In genomic region chr18:36075862-36076587, GRCh38 we compare ENCODE assay signal across 10 cellular contexts. TPM values are rescaled to one million over a fixed set of nuclear protein-coding genes. Genes with fewer than 3 reads are reported as not detected.
DNase-seq lines count a peak whose midpoint lies in the region; ATAC-seq, FAIRE-seq and TF ChIP-seq lines count a peak whose summit lies in the region.
"Had no signal": no experiment of that assay in that cellular context is flagged by ENCODE, and none has a peak within 500 bp of the region (broad histone marks: within the 10 kb centered on the region; RNA-seq: fewer than 3 reads in every experiment).

No MANE protein-coding gene starts in this region.

- TF ChIP-seq RAD21 in SK-N-SH (IDR thresholded peaks at IDR 0.05; ENCODE audit: low read length) = no peak

- H3K4me2 ChIP-seq in keratinocyte (ENCODE audit: control insufficient read depth, extremely low read depth, insufficient read depth, low read depth, low read length) = peak overlapping the region; percentile 42
- H3K4me2 ChIP-seq in SK-N-SH = no peak overlapping the region

- H3K36me3 ChIP-seq in keratinocyte (ENCODE audit: control insufficient read depth in 2 of 2, extremely low read depth in 1 of 2, insufficient read depth in 2 of 2, low read length in 2 of 2) (no peaks in the 10 kb centered on the region), SK-N-SH (replicated peaks in 1 of 2; ENCODE audit: control insufficient read depth in 1 of 2, insufficient read depth in 2 of 2, low read length in 1 of 2) (no peaks in the 10 kb centered on the region)

- H3K9me2 ChIP-seq in SK-N-SH = no peaks in the 10 kb centered on the region

- H3K27ac ChIP-seq in keratinocyte (ENCODE audit: control insufficient read depth, insufficient read depth, low read length) (no peak overlapping the region), SK-N-SH (ENCODE audit: low read depth in 2 of 2, low read length in 1 of 2) (no peak overlapping the region)

- WGBS in SK-N-SH (ENCODE audit: low lambda C conversion rate) = 73% methylated on average over 6 of the region's 6 CpGs

- no peaks in the 10 kb centered on the region for H3F3A ChIP-seq in SK-N-SH (replicated peaks; ENCODE audit: insufficient read depth)

- dilution Hi-C loops in keratinocyte (cut with MboI; ENCODE audit: extremely low pct_ligation_motif_present, low sequenced_read_pairs) = no loop called here

- H3K9ac ChIP-seq in keratinocyte (ENCODE audit: control insufficient read depth, extremely low read depth, insufficient read depth, low read length) (no peak overlapping the region), SK-N-SH (no peak overlapping the region)

- H3K9me3 ChIP-seq in keratinocyte (ENCODE audit: control insufficient read depth, low read depth, low read length) (no peaks in the 10 kb centered on the region), SK-N-SH (no peaks in the 10 kb centered on the region)

- peaks cover 5% of the 10 kb centered on the region for H3K4me1 ChIP-seq in keratinocyte (ENCODE audit: control insufficient read depth, extremely low read depth, insufficient read depth, low read length)
- no peaks in the 10 kb centered on the region for H3K4me1 ChIP-seq in SK-N-SH (ENCODE audit: control insufficient read depth in 1 of 2, insufficient read depth in 2 of 2, low read depth in 1 of 2, low read length in 1 of 2)

- DNase-seq in DMS53 (lab: John Stamatoyannopoulos, UW) = peak; percentile 73
- peak; percentile 77 for DNase-seq in RPMI7951 (ENCODE audit: low read depth)
- DNase-seq in keratinocyte (ENCODE audit: low read depth, low spot score) = no peak
- no peak for DNase-seq in RPMI8226
- DNase-seq in SK-N-SH = no peak
- DNase-seq in NK-92 treated with Interleukin-12 subunit alpha and Interleukin-12 subunit beta, amount 100 ng/mL, for 24 hours (lab: John Stamatoyannopoulos, UW) = no peak
- DNase-seq: cortex of kidney had no signal

- TF ChIP-seq CTCF in keratinocyte (optimal IDR thresholded peaks at IDR 0.05 in 1 of 3, IDR thresholded peaks at IDR 0.05 in 1 of 3, conservative IDR thresholded peaks at IDR 0.05 in 1 of 3; ENCODE audit: extremely low read depth in 1 of 3, insufficient read depth in 2 of 3, low read length in 3 of 3) (no peak), SK-N-SH (IDR thresholded peaks at IDR 0.05) (no peak)

- H3K79me2 ChIP-seq in keratinocyte (ENCODE audit: control insufficient read depth, insufficient read depth, low read length) (no peaks in the 10 kb centered on the region), SK-N-SH (ENCODE audit: insufficient read depth) (no peaks in the 10 kb centered on the region)

- ATAC-seq in HG02852 (IDR thresholded peaks at IDR 0.05; ENCODE audit: unreplicated experiment) = peak; percentile 74
- ATAC-seq in SK-N-SH treated with all-trans-retinoic acid at 6 μM for 48 hours = no peak

- no peak overlapping the region for H2AFZ ChIP-seq in keratinocyte (ENCODE audit: control insufficient read depth, low read length)
- no peak overlapping the region for H2AFZ ChIP-seq in SK-N-SH (ENCODE audit: low read depth)

- H3K27me3 ChIP-seq in keratinocyte (ENCODE audit: control insufficient read depth, extremely low read depth, insufficient read depth, low read length) = no peaks in the 10 kb centered on the region
- H3K27me3 ChIP-seq in SK-N-SH (ENCODE audit: insufficient read depth) = no peaks in the 10 kb centered on the region; the same call in 1 of the 2 replicates

- H4K20me1 ChIP-seq in keratinocyte (ENCODE audit: control insufficient read depth, extremely low read depth, insufficient read depth, low read length) (no peaks in the 10 kb centered on the region), SK-N-SH (ENCODE audit: insufficient read depth) (no peaks in the 10 kb centered on the region)

- FAIRE-seq in keratinocyte (lab: Jason Lieb, UNC) = peak; percentile 74
- FAIRE-seq: TTC549 had no signal

- POLR2A ChIA-PET in SK-N-SH (lab: Yijun Ruan, JAX) = no interaction called here

- no peak for TF ChIP-seq EP300 in SK-N-SH (IDR thresholded peaks at IDR 0.05; ENCODE audit: borderline replicate concordance in 1 of 2, low read depth in 1 of 2, low read length in 1 of 2)

- CTCF ChIA-PET in SK-N-SH (lab: Yijun Ruan, JAX) = no interaction called here

- no peaks in the 10 kb centered on the region for H3K9me1 ChIP-seq in keratinocyte (ENCODE audit: control insufficient read depth, extremely low read depth, insufficient read depth, low read length)

- no peak overlapping the region for H3K4me3 ChIP-seq in keratinocyte (ENCODE audit: control insufficient read depth in 2 of 3, extremely low read depth in 1 of 3, insufficient read depth in 2 of 3, low read depth in 1 of 3, low read length in 3 of 3)
- H3K4me3 ChIP-seq in SK-N-SH (ENCODE audit: low read depth in 2 of 2, low read length in 1 of 2) = no peak overlapping the region

TF ChIP-seq in SK-N-SH, 30 proteins besides CTCF, POLR2A, EP300 and RAD21 (continues in another document):
- TF ChIP-seq FOXJ3 (CRISPR knock-in tag; IDR thresholded peaks at IDR 0.05) (no peak), FOSL2 (IDR thresholded peaks at IDR 0.05; ENCODE audit: borderline replicate concordance, low read depth) (no peak), EZH2phosphoT487 (IDR thresholded peaks at IDR 0.05; ENCODE audit: borderline replicate concordance, low read depth) (no peak), JUND (IDR thresholded peaks at IDR 0.05) (no peak)
- TF ChIP-seq, protein P1, sequence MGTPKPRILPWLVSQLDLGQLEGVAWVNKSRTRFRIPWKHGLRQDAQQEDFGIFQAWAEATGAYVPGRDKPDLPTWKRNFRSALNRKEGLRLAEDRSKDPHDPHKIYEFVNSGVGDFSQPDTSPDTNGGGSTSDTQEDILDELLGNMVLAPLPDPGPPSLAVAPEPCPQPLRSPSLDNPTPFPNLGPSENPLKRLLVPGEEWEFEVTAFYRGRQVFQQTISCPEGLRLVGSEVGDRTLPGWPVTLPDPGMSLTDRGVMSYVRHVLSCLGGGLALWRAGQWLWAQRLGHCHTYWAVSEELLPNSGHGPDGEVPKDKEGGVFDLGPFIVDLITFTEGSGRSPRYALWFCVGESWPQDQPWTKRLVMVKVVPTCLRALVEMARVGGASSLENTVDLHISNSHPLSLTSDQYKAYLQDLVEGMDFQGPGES (IDR thresholded peaks at IDR 0.05; ENCODE audit: low read depth, low read length) = no peak

TF ChIP-seq in SK-N-SH treated with all-trans-retinoic acid at 6 μM for 48 hours, 23 proteins besides CTCF, POLR2A, EP300 and RAD21 (continues in another document):
- TF ChIP-seq ARNTL (CRISPR knock-in tag; IDR thresholded peaks at IDR 0.05; ENCODE audit: borderline replicate concordance, low read depth) = no peak

RNA-seq across cellular contexts. Expression of gene RPRD1A, which starts 8.7 kb away (rescaled TPM):
- total RNA-seq in RPMI7951 (2014; rRNA removed; shearing (Covaris generic)) = 32.5 and 42.1 TPM in 2 replicates
- polyA plus RNA-seq in keratinocyte (31.1 to 55.5 TPM (median 34.8 TPM) in 3 replicates), SK-N-SH (2012; rRNA removed) (28.9 and 44.4 TPM in 2 replicates)
- 43.0 TPM for polyA plus RNA-seq in keratinocyte (2011; ENCODE audit: low read depth)
- 26.4 and 44.4 TPM in 2 replicates for polyA plus RNA-seq in keratinocyte (2011; cell fraction: cytosol; rRNA removed)
- 36.5 and 54.7 TPM in 2 replicates for polyA plus RNA-seq in keratinocyte (2011; cell fraction: nucleus; rRNA removed)
- polyA plus RNA-seq in keratinocyte (2012; ENCODE audit: low replicate concordance) = 35.7 and 40.0 TPM in 2 replicates
- 17.0 to 51.6 TPM (median 32.7 TPM) in 3 replicates for polyA minus RNA-seq in keratinocyte
- polyA minus RNA-seq in keratinocyte (2011; cell fraction: cytosol; rRNA and poly(A)+ RNA removed) = 63.3 TPM
- 30.7 and 53.8 TPM in 2 replicates for polyA minus RNA-seq in keratinocyte (2011; cell fraction: nucleus; rRNA and poly(A)+ RNA removed)
- 30.1 and 30.8 TPM in 2 replicates for polyA plus RNA-seq in SK-N-SH (2012; cell fraction: cytosol; rRNA removed)
- polyA plus RNA-seq in SK-N-SH (2012; cell fraction: nucleus; rRNA removed) = 92.7 and 155 TPM in 2 replicates

RNA-seq across cellular contexts. Expression of gene SLC39A6, which starts 53.1 kb away (rescaled TPM):
- total RNA-seq in RPMI7951 (2014; rRNA removed; shearing (Covaris generic)) = 73.2 and 87.5 TPM in 2 replicates
- 114 to 207 TPM (median 145 TPM) in 3 replicates for polyA plus RNA-seq in keratinocyte
- polyA plus RNA-seq in keratinocyte (2011; ENCODE audit: low read depth) = 97.5 TPM
- polyA plus RNA-seq in keratinocyte (2011; cell fraction: cytosol; rRNA removed) = 66.2 and 115 TPM in 2 replicates
- polyA plus RNA-seq in keratinocyte (2011; cell fraction: nucleus; rRNA removed) = 199 and 201 TPM in 2 replicates
- polyA plus RNA-seq in keratinocyte (2012; ENCODE audit: low replicate concordance) = 69.5 and 191 TPM in 2 replicates
- 58.5 to 238 TPM (median 212 TPM) in 3 replicates for polyA minus RNA-seq in keratinocyte
- 76.7 TPM for polyA minus RNA-seq in keratinocyte (2011; cell fraction: cytosol; rRNA and poly(A)+ RNA removed)
- 142 and 232 TPM in 2 replicates for polyA minus RNA-seq in keratinocyte (2011; cell fraction: nucleus; rRNA and poly(A)+ RNA removed)
- 67.4 and 112 TPM in 2 replicates for polyA plus RNA-seq in SK-N-SH (2012; rRNA removed)
- polyA plus RNA-seq in SK-N-SH (2012; cell fraction: cytosol; rRNA removed) = 78.0 and 94.7 TPM in 2 replicates
- 19.6 and 56.6 TPM in 2 replicates for polyA plus RNA-seq in SK-N-SH (2012; cell fraction: nucleus; rRNA removed)

RNA-seq across cellular contexts. Expression of gene ELP2, which starts 53.7 kb away (rescaled TPM):
- 47.9 and 52.7 TPM in 2 replicates for total RNA-seq in RPMI7951 (2014; rRNA removed; shearing (Covaris generic))
- polyA plus RNA-seq in keratinocyte (43.3 to 74.6 TPM (median 62.1 TPM) in 3 replicates), SK-N-SH (2012; rRNA removed) (38.3 and 48.5 TPM in 2 replicates)
- polyA plus RNA-seq in keratinocyte (2011; ENCODE audit: low read depth) = 444 TPM
- 29.0 and 41.3 TPM in 2 replicates for polyA plus RNA-seq in keratinocyte (2011; cell fraction: cytosol; rRNA removed)
- 70.1 and 79.7 TPM in 2 replicates for polyA plus RNA-seq in keratinocyte (2011; cell fraction: nucleus; rRNA removed)
- 51.3 and 86.1 TPM in 2 replicates for polyA plus RNA-seq in keratinocyte (2012; ENCODE audit: low replicate concordance)
- 54.6 to 110 TPM (median 99.2 TPM) in 3 replicates for polyA minus RNA-seq in keratinocyte
- polyA minus RNA-seq in keratinocyte (2011; cell fraction: cytosol; rRNA and poly(A)+ RNA removed) = 30.5 TPM
- 64.4 and 108 TPM in 2 replicates for polyA minus RNA-seq in keratinocyte (2011; cell fraction: nucleus; rRNA and poly(A)+ RNA removed)
- polyA plus RNA-seq in SK-N-SH (2012; cell fraction: cytosol; rRNA removed) = 44.1 and 46.4 TPM in 2 replicates
- 106 TPM in 2 replicates for polyA plus RNA-seq in SK-N-SH (2012; cell fraction: nucleus; rRNA removed)

Comparison
In these comparisons a context has a peak if more than half of its experiments do, and no peak if none do; other contexts are left out.
1. DNase-seq: peak in DMS53 (single experiment) and RPMI7951 (single experiment); none in keratinocyte (single experiment), RPMI8226 (single experiment), SK-N-SH (single experiment) and NK-92 treated with Interleukin-12 subunit alpha and Interleukin-12 subunit beta, amount 100 ng/mL, for 24 hours (single experiment).